In the genomic region with DNA sequence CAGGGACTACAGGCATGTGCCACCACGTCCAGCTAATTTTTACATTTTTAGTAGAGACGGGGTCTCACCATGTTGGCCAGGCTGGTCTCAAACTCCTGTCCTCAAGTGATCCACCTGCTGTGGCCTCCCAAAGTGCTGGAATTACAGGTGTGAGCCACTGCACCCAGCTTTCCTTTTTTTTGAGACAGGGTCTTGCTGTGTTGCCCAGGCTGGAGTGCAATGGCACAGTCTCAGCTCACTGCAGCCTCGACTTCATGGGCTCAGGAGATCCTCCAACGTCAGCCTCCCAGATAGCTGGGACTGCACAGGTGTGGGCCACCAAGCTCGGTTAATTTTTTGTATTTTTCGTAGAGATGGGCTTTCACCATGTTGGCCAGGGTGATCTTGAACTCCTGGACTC, we compare ENCODE assay signal across 1 cellular context. TPM values are rescaled to one million over a fixed set of nuclear protein-coding genes. Genes with fewer than 3 reads are reported as not detected.
"Had no signal": no experiment of that assay in that cellular context is flagged by ENCODE, and none has a peak within 500 bp of the region (broad histone marks: within the 10 kb centered on the region; RNA-seq: fewer than 3 reads in every experiment).

No MANE protein-coding gene starts in this region.

RNA-seq across cellular contexts. Expression of a gene that starts 54.1 kb away (rescaled TPM):
- total RNA-seq: ascending aorta had no signal
